3 cellular contexts compared by ENCODE assay signal in the genomic region with DNA sequence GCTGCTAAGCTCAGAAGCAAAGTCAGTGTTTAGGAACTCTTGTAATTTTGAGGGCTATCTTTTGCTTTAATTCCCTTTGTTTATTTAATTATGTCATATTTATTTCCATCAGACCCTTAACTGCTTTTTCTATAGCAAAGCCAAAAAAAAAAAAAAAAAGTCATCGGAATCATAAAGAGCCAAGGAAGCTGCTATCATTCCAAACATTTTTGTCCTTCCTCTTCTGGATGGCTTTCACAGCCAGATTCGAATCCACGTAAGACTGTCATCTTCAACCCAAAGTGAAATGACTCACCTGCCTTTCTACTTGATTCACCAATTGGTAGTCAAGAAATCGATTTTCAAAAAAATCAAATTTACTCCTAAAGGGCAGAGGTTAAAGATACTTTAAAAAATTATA.
TF ChIP-seq lines count a peak whose summit lies in the region.

No MANE protein-coding gene starts in this region.

TF ChIP-seq in SK-N-SH treated with all-trans-retinoic acid at 6 μM for 48 hours, 23 proteins besides CTCF, POLR2A, EP300 and RAD21:
- TF ChIP-seq, protein P1, sequence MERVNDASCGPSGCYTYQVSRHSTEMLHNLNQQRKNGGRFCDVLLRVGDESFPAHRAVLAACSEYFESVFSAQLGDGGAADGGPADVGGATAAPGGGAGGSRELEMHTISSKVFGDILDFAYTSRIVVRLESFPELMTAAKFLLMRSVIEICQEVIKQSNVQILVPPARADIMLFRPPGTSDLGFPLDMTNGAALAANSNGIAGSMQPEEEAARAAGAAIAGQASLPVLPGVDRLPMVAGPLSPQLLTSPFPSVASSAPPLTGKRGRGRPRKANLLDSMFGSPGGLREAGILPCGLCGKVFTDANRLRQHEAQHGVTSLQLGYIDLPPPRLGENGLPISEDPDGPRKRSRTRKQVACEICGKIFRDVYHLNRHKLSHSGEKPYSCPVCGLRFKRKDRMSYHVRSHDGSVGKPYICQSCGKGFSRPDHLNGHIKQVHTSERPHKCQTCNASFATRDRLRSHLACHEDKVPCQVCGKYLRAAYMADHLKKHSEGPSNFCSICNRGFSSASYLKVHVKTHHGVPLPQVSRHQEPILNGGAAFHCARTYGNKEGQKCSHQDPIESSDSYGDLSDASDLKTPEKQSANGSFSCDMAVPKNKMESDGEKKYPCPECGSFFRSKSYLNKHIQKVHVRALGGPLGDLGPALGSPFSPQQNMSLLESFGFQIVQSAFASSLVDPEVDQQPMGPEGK (CRISPR knock-in tag; IDR thresholded peaks at IDR 0.05; ENCODE audit: borderline replicate concordance), result no peak
- 0 out of 2 replicates have a peak, but pooled peaks have one; percentile 17 for TF ChIP-seq ISL1 (CRISPR knock-in tag; IDR thresholded peaks at IDR 0.05)

TF ChIP-seq in SK-N-SH, 30 proteins besides CTCF, POLR2A, EP300 and RAD21:
- TF ChIP-seq SMC3 (IDR thresholded peaks at IDR 0.05; ENCODE audit: low read depth, low read length), result no peak
- TF ChIP-seq SIN3A (IDR thresholded peaks at IDR 0.05; ENCODE audit: borderline replicate concordance, low read depth, low read length), result no peak
- no peak for TF ChIP-seq JUND (IDR thresholded peaks at IDR 0.05)
- no peak for TF ChIP-seq EZH2phosphoT487 (IDR thresholded peaks at IDR 0.05; ENCODE audit: borderline replicate concordance, low read depth)
- TF ChIP-seq GATA2 (CRISPR knock-in tag; IDR thresholded peaks at IDR 0.05), result no peak
- no peak for TF ChIP-seq GABPA (IDR thresholded peaks at IDR 0.05; ENCODE audit: low read depth)
- no peak for TF ChIP-seq POLR2AphosphoS5 (IDR thresholded peaks at IDR 0.05; ENCODE audit: low read depth, low read length)
- no peak for TF ChIP-seq MXI1 (IDR thresholded peaks at IDR 0.05; ENCODE audit: low read depth, low read length)

TF ChIP-seq in endothelial cell of umbilical vein, 7 proteins besides CTCF, POLR2A, EP300 and RAD21:
- peak; percentile 29 for TF ChIP-seq JUN (IDR thresholded peaks at IDR 0.05; ENCODE audit: borderline replicate concordance, insufficient read depth, insufficient read length, low read depth)
- TF ChIP-seq GATA2 (IDR thresholded peaks at IDR 0.05; ENCODE audit: insufficient read depth, insufficient read length, low read depth, low read length), result no peak
TF ChIP-seq in endothelial cell of umbilical vein: peak in this region for 1.
